1 cellular context compared by ENCODE assay signal in the genomic region with DNA sequence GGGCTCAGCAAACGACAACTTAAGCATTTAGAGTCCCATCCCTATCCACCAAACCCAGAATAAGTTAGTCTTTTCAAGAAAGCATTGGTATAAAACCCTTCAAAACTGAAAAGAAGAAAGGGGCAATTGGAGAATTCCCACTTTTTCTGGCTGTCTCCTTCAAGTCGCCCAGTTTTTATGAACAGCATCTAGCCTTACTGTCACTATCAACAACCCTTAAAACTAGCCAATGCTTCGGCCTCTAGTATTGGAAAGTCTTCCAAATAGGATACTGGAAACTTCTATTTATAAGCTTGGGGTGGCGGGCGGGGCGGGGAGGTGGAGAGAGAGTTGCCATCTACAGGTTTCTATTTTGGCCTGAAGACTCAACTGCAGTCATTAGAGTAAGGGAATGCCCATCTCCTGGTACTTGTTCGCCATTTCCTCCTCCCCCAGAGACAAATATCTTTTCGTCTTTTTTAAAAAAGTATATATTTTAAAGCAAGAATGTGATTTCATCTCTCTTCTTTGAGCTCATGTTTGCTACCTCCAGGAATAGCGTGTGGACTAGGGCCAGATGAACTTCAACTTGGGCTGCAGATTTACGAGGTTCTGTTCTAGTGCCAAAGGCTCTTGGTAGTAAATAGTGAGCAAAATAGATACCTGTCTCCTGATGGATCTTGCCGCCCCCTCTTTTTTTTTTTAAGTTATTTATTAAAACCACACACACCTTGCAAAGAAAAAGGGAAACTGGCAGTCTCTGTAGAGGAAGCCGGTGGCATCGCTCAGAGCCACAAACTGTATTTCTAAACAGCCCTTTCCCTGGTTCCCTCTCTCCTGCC.
TF ChIP-seq lines count a peak whose summit lies in the region.

No MANE protein-coding gene starts in this region.

TF ChIP-seq in WTC11, 78 proteins besides CTCF, POLR2A, EP300 and RAD21 (continued from another document):
- TF ChIP-seq, protein P1, sequence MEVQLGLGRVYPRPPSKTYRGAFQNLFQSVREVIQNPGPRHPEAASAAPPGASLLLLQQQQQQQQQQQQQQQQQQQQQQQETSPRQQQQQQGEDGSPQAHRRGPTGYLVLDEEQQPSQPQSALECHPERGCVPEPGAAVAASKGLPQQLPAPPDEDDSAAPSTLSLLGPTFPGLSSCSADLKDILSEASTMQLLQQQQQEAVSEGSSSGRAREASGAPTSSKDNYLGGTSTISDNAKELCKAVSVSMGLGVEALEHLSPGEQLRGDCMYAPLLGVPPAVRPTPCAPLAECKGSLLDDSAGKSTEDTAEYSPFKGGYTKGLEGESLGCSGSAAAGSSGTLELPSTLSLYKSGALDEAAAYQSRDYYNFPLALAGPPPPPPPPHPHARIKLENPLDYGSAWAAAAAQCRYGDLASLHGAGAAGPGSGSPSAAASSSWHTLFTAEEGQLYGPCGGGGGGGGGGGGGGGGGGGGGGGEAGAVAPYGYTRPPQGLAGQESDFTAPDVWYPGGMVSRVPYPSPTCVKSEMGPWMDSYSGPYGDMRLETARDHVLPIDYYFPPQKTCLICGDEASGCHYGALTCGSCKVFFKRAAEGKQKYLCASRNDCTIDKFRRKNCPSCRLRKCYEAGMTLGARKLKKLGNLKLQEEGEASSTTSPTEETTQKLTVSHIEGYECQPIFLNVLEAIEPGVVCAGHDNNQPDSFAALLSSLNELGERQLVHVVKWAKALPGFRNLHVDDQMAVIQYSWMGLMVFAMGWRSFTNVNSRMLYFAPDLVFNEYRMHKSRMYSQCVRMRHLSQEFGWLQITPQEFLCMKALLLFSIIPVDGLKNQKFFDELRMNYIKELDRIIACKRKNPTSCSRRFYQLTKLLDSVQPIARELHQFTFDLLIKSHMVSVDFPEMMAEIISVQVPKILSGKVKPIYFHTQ (CRISPR knock-in tag; IDR thresholded peaks at IDR 0.05): no peak
- TF ChIP-seq MXD4 (CRISPR knock-in tag; IDR thresholded peaks at IDR 0.05; ENCODE audit: borderline replicate concordance): no peak
- TF ChIP-seq ELF4 (CRISPR knock-in tag; IDR thresholded peaks at IDR 0.05; ENCODE audit: low read depth): no peak
- TF ChIP-seq FOXP1 (CRISPR knock-in tag; IDR thresholded peaks at IDR 0.05; ENCODE audit: borderline replicate concordance): no peak
- TF ChIP-seq, protein P2, sequence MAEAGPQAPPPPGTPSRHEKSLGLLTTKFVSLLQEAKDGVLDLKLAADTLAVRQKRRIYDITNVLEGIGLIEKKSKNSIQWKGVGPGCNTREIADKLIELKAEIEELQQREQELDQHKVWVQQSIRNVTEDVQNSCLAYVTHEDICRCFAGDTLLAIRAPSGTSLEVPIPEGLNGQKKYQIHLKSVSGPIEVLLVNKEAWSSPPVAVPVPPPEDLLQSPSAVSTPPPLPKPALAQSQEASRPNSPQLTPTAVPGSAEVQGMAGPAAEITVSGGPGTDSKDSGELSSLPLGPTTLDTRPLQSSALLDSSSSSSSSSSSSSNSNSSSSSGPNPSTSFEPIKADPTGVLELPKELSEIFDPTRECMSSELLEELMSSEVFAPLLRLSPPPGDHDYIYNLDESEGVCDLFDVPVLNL (CRISPR knock-in tag; IDR thresholded peaks at IDR 0.05; ENCODE audit: borderline replicate concordance, low read depth): no peak
- no peak for TF ChIP-seq ATF1 (CRISPR knock-in tag; IDR thresholded peaks at IDR 0.05)
- TF ChIP-seq, protein P3, sequence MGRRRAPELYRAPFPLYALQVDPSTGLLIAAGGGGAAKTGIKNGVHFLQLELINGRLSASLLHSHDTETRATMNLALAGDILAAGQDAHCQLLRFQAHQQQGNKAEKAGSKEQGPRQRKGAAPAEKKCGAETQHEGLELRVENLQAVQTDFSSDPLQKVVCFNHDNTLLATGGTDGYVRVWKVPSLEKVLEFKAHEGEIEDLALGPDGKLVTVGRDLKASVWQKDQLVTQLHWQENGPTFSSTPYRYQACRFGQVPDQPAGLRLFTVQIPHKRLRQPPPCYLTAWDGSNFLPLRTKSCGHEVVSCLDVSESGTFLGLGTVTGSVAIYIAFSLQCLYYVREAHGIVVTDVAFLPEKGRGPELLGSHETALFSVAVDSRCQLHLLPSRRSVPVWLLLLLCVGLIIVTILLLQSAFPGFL (CRISPR knock-in tag; IDR thresholded peaks at IDR 0.05; ENCODE audit: borderline replicate concordance): no peak
